In the genomic region with DNA sequence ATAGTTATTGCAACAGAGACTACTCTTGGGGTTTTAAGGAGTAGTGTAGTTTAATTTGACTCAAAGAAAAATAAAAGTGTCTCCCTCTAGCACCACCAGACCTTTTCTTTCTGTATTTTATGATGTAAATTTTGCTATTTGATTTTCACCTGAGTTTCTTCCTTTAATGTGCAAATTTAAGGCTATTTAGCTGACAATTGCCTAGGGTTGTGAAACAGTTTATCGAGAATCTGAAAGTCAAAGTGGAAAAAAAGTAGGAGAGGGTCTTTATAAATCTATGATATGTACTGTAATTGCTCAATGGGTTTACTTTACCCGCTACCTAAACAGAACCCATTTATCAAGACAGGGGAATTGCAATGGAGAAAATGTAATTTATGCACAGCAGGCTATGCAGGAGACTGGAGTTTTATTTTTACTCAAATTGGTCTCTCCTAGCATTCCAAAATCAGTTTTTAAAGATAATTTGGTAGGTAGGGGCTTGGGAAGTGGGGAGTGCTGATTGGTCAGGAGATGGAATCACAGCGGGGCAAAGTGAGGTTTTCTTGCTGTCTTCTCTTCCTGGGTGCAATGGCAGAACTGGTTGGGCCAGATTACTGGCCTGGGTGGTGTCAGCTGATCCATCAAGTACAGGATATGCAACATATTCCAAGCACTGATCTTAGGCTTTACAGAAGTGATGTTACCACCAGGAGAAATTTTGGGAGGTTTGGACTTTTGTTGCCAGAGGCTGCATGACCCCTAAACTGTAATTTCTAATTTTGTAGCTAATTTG, we compare ENCODE assay signal across 1 cellular context.
TF ChIP-seq lines count a peak whose summit lies in the region.

No MANE protein-coding gene starts in this region.

TF ChIP-seq in H1, 55 proteins besides CTCF, POLR2A, EP300 and RAD21 (continued from another document):
- TF ChIP-seq, protein P1, sequence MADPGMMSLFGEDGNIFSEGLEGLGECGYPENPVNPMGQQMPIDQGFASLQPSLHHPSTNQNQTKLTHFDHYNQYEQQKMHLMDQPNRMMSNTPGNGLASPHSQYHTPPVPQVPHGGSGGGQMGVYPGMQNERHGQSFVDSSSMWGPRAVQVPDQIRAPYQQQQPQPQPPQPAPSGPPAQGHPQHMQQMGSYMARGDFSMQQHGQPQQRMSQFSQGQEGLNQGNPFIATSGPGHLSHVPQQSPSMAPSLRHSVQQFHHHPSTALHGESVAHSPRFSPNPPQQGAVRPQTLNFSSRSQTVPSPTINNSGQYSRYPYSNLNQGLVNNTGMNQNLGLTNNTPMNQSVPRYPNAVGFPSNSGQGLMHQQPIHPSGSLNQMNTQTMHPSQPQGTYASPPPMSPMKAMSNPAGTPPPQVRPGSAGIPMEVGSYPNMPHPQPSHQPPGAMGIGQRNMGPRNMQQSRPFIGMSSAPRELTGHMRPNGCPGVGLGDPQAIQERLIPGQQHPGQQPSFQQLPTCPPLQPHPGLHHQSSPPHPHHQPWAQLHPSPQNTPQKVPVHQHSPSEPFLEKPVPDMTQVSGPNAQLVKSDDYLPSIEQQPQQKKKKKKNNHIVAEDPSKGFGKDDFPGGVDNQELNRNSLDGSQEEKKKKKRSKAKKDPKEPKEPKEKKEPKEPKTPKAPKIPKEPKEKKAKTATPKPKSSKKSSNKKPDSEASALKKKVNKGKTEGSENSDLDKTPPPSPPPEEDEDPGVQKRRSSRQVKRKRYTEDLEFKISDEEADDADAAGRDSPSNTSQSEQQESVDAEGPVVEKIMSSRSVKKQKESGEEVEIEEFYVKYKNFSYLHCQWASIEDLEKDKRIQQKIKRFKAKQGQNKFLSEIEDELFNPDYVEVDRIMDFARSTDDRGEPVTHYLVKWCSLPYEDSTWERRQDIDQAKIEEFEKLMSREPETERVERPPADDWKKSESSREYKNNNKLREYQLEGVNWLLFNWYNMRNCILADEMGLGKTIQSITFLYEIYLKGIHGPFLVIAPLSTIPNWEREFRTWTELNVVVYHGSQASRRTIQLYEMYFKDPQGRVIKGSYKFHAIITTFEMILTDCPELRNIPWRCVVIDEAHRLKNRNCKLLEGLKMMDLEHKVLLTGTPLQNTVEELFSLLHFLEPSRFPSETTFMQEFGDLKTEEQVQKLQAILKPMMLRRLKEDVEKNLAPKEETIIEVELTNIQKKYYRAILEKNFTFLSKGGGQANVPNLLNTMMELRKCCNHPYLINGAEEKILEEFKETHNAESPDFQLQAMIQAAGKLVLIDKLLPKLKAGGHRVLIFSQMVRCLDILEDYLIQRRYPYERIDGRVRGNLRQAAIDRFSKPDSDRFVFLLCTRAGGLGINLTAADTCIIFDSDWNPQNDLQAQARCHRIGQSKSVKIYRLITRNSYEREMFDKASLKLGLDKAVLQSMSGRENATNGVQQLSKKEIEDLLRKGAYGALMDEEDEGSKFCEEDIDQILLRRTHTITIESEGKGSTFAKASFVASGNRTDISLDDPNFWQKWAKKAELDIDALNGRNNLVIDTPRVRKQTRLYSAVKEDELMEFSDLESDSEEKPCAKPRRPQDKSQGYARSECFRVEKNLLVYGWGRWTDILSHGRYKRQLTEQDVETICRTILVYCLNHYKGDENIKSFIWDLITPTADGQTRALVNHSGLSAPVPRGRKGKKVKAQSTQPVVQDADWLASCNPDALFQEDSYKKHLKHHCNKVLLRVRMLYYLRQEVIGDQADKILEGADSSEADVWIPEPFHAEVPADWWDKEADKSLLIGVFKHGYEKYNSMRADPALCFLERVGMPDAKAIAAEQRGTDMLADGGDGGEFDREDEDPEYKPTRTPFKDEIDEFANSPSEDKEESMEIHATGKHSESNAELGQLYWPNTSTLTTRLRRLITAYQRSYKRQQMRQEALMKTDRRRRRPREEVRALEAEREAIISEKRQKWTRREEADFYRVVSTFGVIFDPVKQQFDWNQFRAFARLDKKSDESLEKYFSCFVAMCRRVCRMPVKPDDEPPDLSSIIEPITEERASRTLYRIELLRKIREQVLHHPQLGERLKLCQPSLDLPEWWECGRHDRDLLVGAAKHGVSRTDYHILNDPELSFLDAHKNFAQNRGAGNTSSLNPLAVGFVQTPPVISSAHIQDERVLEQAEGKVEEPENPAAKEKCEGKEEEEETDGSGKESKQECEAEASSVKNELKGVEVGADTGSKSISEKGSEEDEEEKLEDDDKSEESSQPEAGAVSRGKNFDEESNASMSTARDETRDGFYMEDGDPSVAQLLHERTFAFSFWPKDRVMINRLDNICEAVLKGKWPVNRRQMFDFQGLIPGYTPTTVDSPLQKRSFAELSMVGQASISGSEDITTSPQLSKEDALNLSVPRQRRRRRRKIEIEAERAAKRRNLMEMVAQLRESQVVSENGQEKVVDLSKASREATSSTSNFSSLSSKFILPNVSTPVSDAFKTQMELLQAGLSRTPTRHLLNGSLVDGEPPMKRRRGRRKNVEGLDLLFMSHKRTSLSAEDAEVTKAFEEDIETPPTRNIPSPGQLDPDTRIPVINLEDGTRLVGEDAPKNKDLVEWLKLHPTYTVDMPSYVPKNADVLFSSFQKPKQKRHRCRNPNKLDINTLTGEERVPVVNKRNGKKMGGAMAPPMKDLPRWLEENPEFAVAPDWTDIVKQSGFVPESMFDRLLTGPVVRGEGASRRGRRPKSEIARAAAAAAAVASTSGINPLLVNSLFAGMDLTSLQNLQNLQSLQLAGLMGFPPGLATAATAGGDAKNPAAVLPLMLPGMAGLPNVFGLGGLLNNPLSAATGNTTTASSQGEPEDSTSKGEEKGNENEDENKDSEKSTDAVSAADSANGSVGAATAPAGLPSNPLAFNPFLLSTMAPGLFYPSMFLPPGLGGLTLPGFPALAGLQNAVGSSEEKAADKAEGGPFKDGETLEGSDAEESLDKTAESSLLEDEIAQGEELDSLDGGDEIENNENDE (IDR thresholded peaks at IDR 0.05; ENCODE audit: insufficient replicate concordance, low read length), result peak; percentile 21
- TF ChIP-seq YY1 (IDR thresholded peaks at IDR 0.05; ENCODE audit: low read depth, low read length), result 0 out of 2 replicates have a peak, but pooled peaks have one; percentile 5
- peak; percentile 78 for TF ChIP-seq CEBPB (IDR thresholded peaks at IDR 0.05; ENCODE audit: low read depth, low read length)
- TF ChIP-seq SP1 (IDR thresholded peaks at IDR 0.05; ENCODE audit: low read depth, low read length), result 0 out of 2 replicates have a peak, but pooled peaks have one; percentile 20
